Comparison of ENCODE assay signal across 23 cellular contexts in the genomic region with DNA sequence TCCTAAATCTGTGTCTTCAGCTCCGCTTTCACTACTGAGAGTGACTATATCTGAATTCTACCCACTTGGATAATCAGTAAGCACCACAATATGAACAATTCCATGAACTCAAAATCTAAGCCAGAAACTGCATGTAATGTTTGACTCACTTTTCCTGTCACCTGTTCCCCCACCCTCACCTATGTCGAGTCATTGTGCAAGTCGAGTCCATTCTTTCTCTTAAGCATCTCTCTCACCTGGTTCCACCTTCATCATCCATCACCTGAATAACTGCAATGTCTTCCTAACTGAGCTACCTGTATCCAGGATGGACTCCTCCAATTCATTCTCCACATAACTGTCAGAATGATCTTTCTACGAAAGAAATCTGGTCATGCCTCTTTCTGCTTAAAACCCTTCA. TPM values are rescaled to one million over a fixed set of nuclear protein-coding genes. Genes with fewer than 3 reads are reported as not detected.
DNase-seq lines count a peak whose midpoint lies in the region; ATAC-seq, FAIRE-seq and TF ChIP-seq lines count a peak whose summit lies in the region.
"Had no signal": no experiment of that assay in that cellular context is flagged by ENCODE, and none has a peak within 500 bp of the region (broad histone marks: within the 10 kb centered on the region; RNA-seq: fewer than 3 reads in every experiment).

No MANE protein-coding gene starts in this region.

- FAIRE-seq in bronchial epithelial cell (lab: Jason Lieb, UNC) = no peak
- FAIRE-seq: A549, GM12892, GM18507, H54 had no signal

- TF ChIP-seq POLR2A in breast epithelium (IDR thresholded peaks at IDR 0.05) = no peak

- no peak overlapping the region for H3K27ac Mint-ChIP-seq in MCF 10A (ENCODE audit: low read depth, unreplicated experiment)
- no peak overlapping the region for H3K27ac Mint-ChIP-seq in endothelial cell (ENCODE audit: unreplicated experiment)
- H3K27ac Mint-ChIP-seq: CD14-positive monocyte; CD4-positive, alpha-beta memory T cell; GM23338; HFFc6 had no signal

- H3K9me3 Mint-ChIP-seq in MCF 10A (ENCODE audit: unreplicated experiment) (no peaks in the 10 kb centered on the region), endothelial cell (ENCODE audit: unreplicated experiment) (no peaks in the 10 kb centered on the region)
- H3K9me3 Mint-ChIP-seq: CD4-positive, alpha-beta memory T cell; GM23338; HFFc6 had no signal

- H3K4me3 Mint-ChIP-seq in MCF 10A (ENCODE audit: unreplicated experiment) (no peak overlapping the region), endothelial cell (ENCODE audit: unreplicated experiment) (no peak overlapping the region)
- H3K4me3 Mint-ChIP-seq: CD14-positive monocyte; CD4-positive, alpha-beta memory T cell; GM23338; HFFc6 had no signal

- peaks cover under 1% of the 10 kb centered on the region for H3K4me1 Mint-ChIP-seq in MCF 10A (ENCODE audit: insufficient read depth, unreplicated experiment)
- H3K4me1 Mint-ChIP-seq in endothelial cell (ENCODE audit: unreplicated experiment) = no peaks in the 10 kb centered on the region
- H3K4me1 Mint-ChIP-seq: CD14-positive monocyte; CD4-positive, alpha-beta memory T cell; GM23338 had no signal

- intact Hi-C loops in MCF 10A (cut with micrococcal nuclease) (no loop called here), breast epithelium (cut with DNase I; ENCODE audit: low total_unique reads) (no loop called here)

- no peak overlapping the region for H3K4me3 ChIP-seq in breast epithelium
- H3K4me3 ChIP-seq in bronchial epithelial cell (ENCODE audit: low read depth, low read length) = no peak overlapping the region
- H3K4me3 ChIP-seq: A549, BLaER1, GM23338 had no signal

- no peaks in the 10 kb centered on the region for H3K36me3 ChIP-seq in breast epithelium
- no peaks in the 10 kb centered on the region for H3K36me3 ChIP-seq in bronchial epithelial cell (ENCODE audit: control insufficient read depth, insufficient read depth, low read length)
- H3K36me3 ChIP-seq: BLaER1 had no signal

- H3K9me3 ChIP-seq in breast epithelium = no peaks in the 10 kb centered on the region
- H3K9me3 ChIP-seq: A549, BLaER1 had no signal

- H3K36me3 Mint-ChIP-seq in MCF 10A (ENCODE audit: insufficient read depth, unreplicated experiment) (no peaks in the 10 kb centered on the region), endothelial cell (ENCODE audit: low read depth, unreplicated experiment) (no peaks in the 10 kb centered on the region)
- H3K36me3 Mint-ChIP-seq: CD14-positive monocyte; CD4-positive, alpha-beta memory T cell had no signal

- no peak overlapping the region for H3K27ac ChIP-seq in breast epithelium
- H3K27ac ChIP-seq: 22Rv1, A549, BLaER1 had no signal

- BruUV-seq in MCF 10A (replicated peaks; lab: Mats Ljungman, UMichigan) = no TSS peak

- DNase-seq in MCF 10A (ENCODE audit: unreplicated experiment) (peak; percentile 12), breast epithelium (ENCODE audit: low spot score in 2 of 2) (no peak), bronchial epithelial cell (ENCODE audit: low read depth) (peak; percentile 57), kidney tubule cell (ENCODE audit: low spot score) (peak; percentile 15), endothelial cell (ENCODE audit: low spot score) (no peak), activated T-cell treated with anti-CD3 and anti-CD28 coated beads for 4 hours (no peak)
- DNase-seq: AML-193; CD4-positive, alpha-beta memory T cell; DMS153; DMS79; GDM1; HCEC 1CT; HFFc6 had no signal

- ATAC-seq in HG02884 (IDR thresholded peaks at IDR 0.05; ENCODE audit: unreplicated experiment) = no peak
- ATAC-seq: A549, GM23338 had no signal

- no peaks in the 10 kb centered on the region for H3K4me1 ChIP-seq in breast epithelium
- H3K4me1 ChIP-seq: BLaER1 had no signal

- CTCF ChIA-PET in MCF 10A (lab: Yijun Ruan, JAX) = interaction anchor here (0.7 kb wide), 1 partner anchor 32 kb away, joined by 3 read pairs; no protein-coding TSS in a partner anchor

- H3K27me3 ChIP-seq in breast epithelium (no peaks in the 10 kb centered on the region), bronchial epithelial cell (ENCODE audit: control insufficient read depth, insufficient read depth, low read length) (no peaks in the 10 kb centered on the region)
- H3K27me3 ChIP-seq: BLaER1 had no signal

- POLR2A ChIA-PET in MCF 10A (lab: Yijun Ruan, JAX) = no interaction called here

- TF ChIP-seq CTCF in MCF 10A (IDR thresholded peaks at IDR 0.05; ENCODE audit: unreplicated experiment) (no peak), breast epithelium (IDR thresholded peaks at IDR 0.05) (no peak), bronchial epithelial cell (IDR thresholded peaks at IDR 0.05; ENCODE audit: insufficient read depth, low read length, severe bottlenecking) (no peak), endothelial cell (IDR thresholded peaks at IDR 0.05; ENCODE audit: unreplicated experiment) (no peak)

- H3K27me3 Mint-ChIP-seq in MCF 10A (ENCODE audit: insufficient read depth, unreplicated experiment) = no peaks in the 10 kb centered on the region
- no peaks in the 10 kb centered on the region for H3K27me3 Mint-ChIP-seq in endothelial cell (ENCODE audit: unreplicated experiment)

RNA-seq across cellular contexts. Expression of gene PPP1R1C, which starts 58.2 kb away (rescaled TPM):
- total RNA-seq in MCF 10A (2022) (not detected in 2 replicates), breast epithelium (1 to 10 TPM in 1 of 3 donors, under 1 TPM in 1, not detected in 1; 0.59 to 4.2 TPM), bronchial epithelial cell (2.1 and 2.7 TPM in 2 replicates), endothelial cell (ENCODE audit: unreplicated experiment) (0.97 TPM)
- total RNA-seq: CD4-positive, alpha-beta memory T cell; HT-29 had no signal

Comparison
In these comparisons a context has a peak if more than half of its experiments do, and no peak if none do; other contexts are left out.
1. DNase-seq: peak in MCF 10A (single experiment), bronchial epithelial cell (single experiment) and kidney tubule cell (single experiment); none in breast epithelium (0 of 2), endothelial cell (single experiment) and activated T-cell treated with anti-CD3 and anti-CD28 coated beads for 4 hours (single experiment).